In genomic region chr4:15291133-15291532, GRCh38 we compare ENCODE assay signal across 14 cellular contexts.
"Had no signal": no experiment of that assay in that cellular context is flagged by ENCODE, and none has a peak within 500 bp of the region (broad histone marks: within the 10 kb centered on the region; RNA-seq: fewer than 3 reads in every experiment).

No MANE protein-coding gene starts in this region.

- H3K27me3 ChIP-seq: dorsolateral prefrontal cortex, tibial nerve had no signal

- H3K4me1 Mint-ChIP-seq: activated B cell treated with CpG ODN at 0.5 μM for 24 hours; activated CD4-positive, alpha-beta T cell treated with anti-CD3 and anti-CD28 coated beads, Interleukin-2, amount 10 ng/mL, durations not matched to agents 7 days and 5 days; naive thymus-derived CD8-positive, alpha-beta T cell; stimulated activated memory B cell treated with anti-CD40 and anti-IgM and Interleukin-4, amounts not matched to agents 10 μg/mL and 1 μg/mL and 100 μg/mL, for 72 hours had no signal

- H3K36me3 ChIP-seq: tibial nerve had no signal

- H3K27ac Mint-ChIP-seq: activated B cell treated with CpG ODN at 0.5 μM for 24 hours; activated CD4-positive, alpha-beta T cell treated with anti-CD3 and anti-CD28 coated beads, Interleukin-2, amount 10 ng/mL, durations not matched to agents 7 days and 5 days; activated naive CD4-positive, alpha-beta T cell treated with anti-CD3 and anti-CD28 coated beads for 36 hours; brain; naive thymus-derived CD8-positive, alpha-beta T cell; stimulated activated memory B cell treated with anti-CD40 and anti-IgM and Interleukin-4, amounts not matched to agents 10 μg/mL and 1 μg/mL and 100 μg/mL, for 72 hours had no signal

- DNase-seq: activated B cell treated with CpG ODN at 0.5 μM for 24 hours; activated CD4-positive, alpha-beta T cell treated with anti-CD3 and anti-CD28 coated beads, Interleukin-2, amount 10 ng/mL, durations not matched to agents 7 days and 5 days; activated CD8-positive, alpha-beta memory T cell treated with anti-CD3 and anti-CD28 coated beads for 24 hours; activated naive CD4-positive, alpha-beta T cell treated with anti-CD3 and anti-CD28 coated beads for 36 hours; amygdala; dorsolateral prefrontal cortex; hypothalamus; mucosa of descending colon; naive thymus-derived CD8-positive, alpha-beta T cell; posterior cingulate gyrus; right cardiac atrium had no signal

- H3K27me3 Mint-ChIP-seq: activated B cell treated with CpG ODN at 0.5 μM for 24 hours; activated CD4-positive, alpha-beta T cell treated with anti-CD3 and anti-CD28 coated beads, Interleukin-2, amount 10 ng/mL, durations not matched to agents 7 days and 5 days; brain; naive thymus-derived CD8-positive, alpha-beta T cell; stimulated activated memory B cell treated with anti-CD40 and anti-IgM and Interleukin-4, amounts not matched to agents 10 μg/mL and 1 μg/mL and 100 μg/mL, for 72 hours had no signal

- H3K4me3 ChIP-seq: dorsolateral prefrontal cortex, mucosa of descending colon, tibial nerve had no signal

- H3K9me3 Mint-ChIP-seq: activated B cell treated with CpG ODN at 0.5 μM for 24 hours; activated CD4-positive, alpha-beta T cell treated with anti-CD3 and anti-CD28 coated beads, Interleukin-2, amount 10 ng/mL, durations not matched to agents 7 days and 5 days; activated naive CD4-positive, alpha-beta T cell treated with anti-CD3 and anti-CD28 coated beads for 36 hours; naive thymus-derived CD8-positive, alpha-beta T cell; stimulated activated memory B cell treated with anti-CD40 and anti-IgM and Interleukin-4, amounts not matched to agents 10 μg/mL and 1 μg/mL and 100 μg/mL, for 72 hours had no signal

- H3K27ac ChIP-seq: dorsolateral prefrontal cortex, tibial nerve had no signal

- H3K4me1 ChIP-seq: tibial nerve had no signal

- H3K36me3 Mint-ChIP-seq: brain; naive thymus-derived CD8-positive, alpha-beta T cell; stimulated activated memory B cell treated with anti-CD40 and anti-IgM and Interleukin-4, amounts not matched to agents 10 μg/mL and 1 μg/mL and 100 μg/mL, for 72 hours had no signal

- H3K4me3 Mint-ChIP-seq: activated B cell treated with CpG ODN at 0.5 μM for 24 hours; activated CD4-positive, alpha-beta T cell treated with anti-CD3 and anti-CD28 coated beads, Interleukin-2, amount 10 ng/mL, durations not matched to agents 7 days and 5 days; activated naive CD4-positive, alpha-beta T cell treated with anti-CD3 and anti-CD28 coated beads for 36 hours; brain; naive thymus-derived CD8-positive, alpha-beta T cell; stimulated activated memory B cell treated with anti-CD40 and anti-IgM and Interleukin-4, amounts not matched to agents 10 μg/mL and 1 μg/mL and 100 μg/mL, for 72 hours had no signal

- H3K9me3 ChIP-seq: mucosa of descending colon, tibial nerve had no signal
